8 cellular contexts compared by ENCODE assay signal in the genomic region with DNA sequence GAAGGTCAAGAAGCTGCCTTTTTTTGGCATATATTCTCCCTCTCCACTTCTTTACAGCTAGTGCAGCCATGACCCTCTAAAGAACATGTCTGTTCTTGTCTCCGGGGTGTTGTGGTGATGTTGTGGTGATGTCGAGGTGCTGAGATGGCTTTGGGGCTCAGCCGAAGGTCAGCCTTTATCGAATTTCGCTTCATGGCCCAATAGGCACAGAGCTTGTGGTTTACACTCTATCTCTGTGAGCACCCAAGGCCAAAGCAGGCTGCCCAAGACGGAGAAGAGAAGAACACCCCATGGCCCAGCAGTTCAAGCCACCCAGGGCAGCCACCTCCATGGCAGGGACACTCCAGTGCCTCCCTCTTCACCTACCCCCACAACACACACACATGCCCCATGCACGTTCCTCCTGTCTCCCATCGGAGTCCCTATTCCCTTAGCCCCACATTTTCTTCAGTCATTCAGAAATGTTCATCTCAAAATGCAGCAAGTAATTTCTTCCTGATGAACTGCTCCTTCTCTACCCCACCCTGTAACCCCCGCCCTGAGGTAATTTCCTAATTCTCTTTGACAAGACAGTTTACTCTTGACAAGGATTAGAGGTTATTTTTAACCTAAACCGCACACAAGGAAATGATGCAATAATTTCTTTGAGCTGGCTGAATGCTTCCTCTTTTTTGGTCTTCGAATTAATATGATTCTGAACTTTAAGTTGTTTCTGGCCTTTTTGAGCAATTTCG. TPM values are rescaled to one million over a fixed set of nuclear protein-coding genes. Genes with fewer than 3 reads are reported as not detected.
DNase-seq lines count a peak whose midpoint lies in the region; ATAC-seq and TF ChIP-seq lines count a peak whose summit lies in the region.

No MANE protein-coding gene starts in this region.

- TF ChIP-seq POLR2A in NB4 (IDR thresholded peaks at IDR 0.05; ENCODE audit: extremely low read depth, insufficient read length), result peak; percentile 40

- H3K36me3 ChIP-seq in heart right ventricle, result no peaks in the 10 kb centered on the region

- H3K27ac ChIP-seq in heart right ventricle (peak overlapping the region in 3 of 10 donors; percentile 15 to 37 (median 22)), epithelial cell of prostate (peak overlapping the region; percentile 94), substantia nigra (ENCODE audit: low read depth, low read length, poor library complexity, severe bottlenecking) (no peak overlapping the region)

- 76 to 87% methylated on average over 12 of the region's 12 CpGs for WGBS in heart right ventricle, 2 donors

- peaks cover 7 to 67% (median 30%) of the 10 kb centered on the region in 9 donors for H3K4me1 ChIP-seq in heart right ventricle

- H3K4me3 ChIP-seq in heart right ventricle (no peak overlapping the region), NB4 (ENCODE audit: low read depth, low read length) (peak overlapping the region; percentile 62)

- no peaks in the 10 kb centered on the region for H3K9me3 ChIP-seq in heart right ventricle

- intact Hi-C loops in heart right ventricle (cut with DNase I), result no loop called here
- intact Hi-C loops in Right ventricle myocardium superior (cut with DNase I), result no loop called here
- intact Hi-C loops in left colon (cut with DNase I, micrococcal nuclease), result no loop called here

- H3K27me3 ChIP-seq in heart right ventricle, result no peaks in the 10 kb centered on the region

- TF ChIP-seq CTCF in heart right ventricle (IDR thresholded peaks at IDR 0.05) (no peak), NB4 (IDR thresholded peaks at IDR 0.05; ENCODE audit: low read depth, low read length) (no peak)

- DNase-seq in heart right ventricle (no peak), Right ventricle myocardium superior (no peak), NB4 (ENCODE audit: low read depth) (peak; percentile 96), epithelial cell of prostate (ENCODE audit: low read depth, low spot score) (no peak), NCI-H446 (lab: John Stamatoyannopoulos, UW) (no peak), substantia nigra (lab: John Stamatoyannopoulos, UW) (no peak), left colon (no peak)

- ATAC-seq in heart right ventricle (peak in 5 of 8 donors; percentile 22 to 44 (median 36)), Right ventricle myocardium superior (ENCODE audit: poor library complexity) (no peak), HG02642 (IDR thresholded peaks at IDR 0.05; ENCODE audit: poor library complexity, unreplicated experiment) (peak; percentile 72), left colon (no peak)

RNA-seq across cellular contexts. Expression of a gene that starts 18.6 kb away (rescaled TPM):
- 10 to 100 TPM; 24.4 to 98.7 (median 40.6) TPM for total RNA-seq in heart right ventricle
- 10 to 100 TPM in 1 of 2 donors, 1 to 10 TPM in 1; 4.7 to 28.5 TPM for polyA plus RNA-seq in heart right ventricle
- total RNA-seq in Right ventricle myocardium superior, result 63.0 TPM
- total RNA-seq in left colon, result 1 to 10 TPM in 1 of 2 donors, under 1 TPM in 1; 0.73 to 1.6 TPM

Comparison
In these comparisons a context has a peak if more than half of its experiments do, and no peak if none do; other contexts are left out.
1. ATAC-seq: peak in heart right ventricle (5 of 8) and HG02642 (single experiment); none in Right ventricle myocardium superior (single experiment) and left colon (single experiment).
2. RNA of a gene that starts 18.6 kb away (total RNA-seq): 63.0 TPM in Right ventricle myocardium superior (single experiment) and 24.4 to 98.7 TPM in heart right ventricle; 0.73 to 1.6 TPM in left colon; every median in the first group is over 4 times any median in the second.